Comparison of ENCODE assay signal across 16 cellular contexts in the genomic region with DNA sequence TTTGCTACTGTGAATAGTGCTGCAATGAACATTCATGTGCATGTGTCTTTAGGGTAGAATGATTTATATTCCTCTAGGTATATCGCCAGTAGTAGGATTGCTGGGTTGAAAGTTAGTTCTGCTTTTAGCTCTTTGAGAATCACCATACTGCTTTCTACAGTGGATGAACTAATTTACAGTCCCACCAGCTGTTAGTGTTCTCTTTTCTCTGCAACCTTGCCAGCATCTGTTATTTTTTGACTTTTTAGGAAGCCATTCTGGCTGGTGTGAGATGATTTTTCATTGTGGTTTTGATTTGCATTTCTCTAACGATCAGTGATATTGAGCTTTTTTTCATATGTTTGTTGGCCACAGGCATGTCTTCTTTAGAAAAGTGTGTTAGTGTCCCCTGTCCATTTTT. TPM values are rescaled to one million over a fixed set of nuclear protein-coding genes. Genes with fewer than 3 reads are reported as not detected.
DNase-seq lines count a peak whose midpoint lies in the region; ATAC-seq and TF ChIP-seq lines count a peak whose summit lies in the region.
"Had no signal": no experiment of that assay in that cellular context is flagged by ENCODE, and none has a peak within 500 bp of the region (broad histone marks: within the 10 kb centered on the region; RNA-seq: fewer than 3 reads in every experiment).

No MANE protein-coding gene starts in this region.

- intact Hi-C loops in sciatic nerve (cut with DNase I) (no loop called here), posterior vena cava (cut with DNase I) (no loop called here)

- H3K4me3 Mint-ChIP-seq in mesothelial cell of epicardium: no peak overlapping the region
- H3K4me3 Mint-ChIP-seq: activated CD8-positive, alpha-beta T cell treated with anti-CD3 and anti-CD28 coated beads, Interleukin-2, amount 10 ng/mL, durations not matched to agents 7 days and 5 days; activated naive CD8-positive, alpha-beta T cell treated with anti-CD3 and anti-CD28 coated beads, Interleukin-2, amount 50 U/mL, for 24 hours; T-helper 17 cell had no signal

- peaks cover 4% of the 10 kb centered on the region for H3K36me3 Mint-ChIP-seq in mesothelial cell of epicardium

- no peaks in the 10 kb centered on the region for H3K27me3 Mint-ChIP-seq in mesothelial cell of epicardium (ENCODE audit: low read depth)

- H3K9me3 Mint-ChIP-seq in mesothelial cell of epicardium: peaks cover 43% of the 10 kb centered on the region

- no peak overlapping the region for H3K27ac Mint-ChIP-seq in mesothelial cell of epicardium
- H3K27ac Mint-ChIP-seq: activated CD8-positive, alpha-beta T cell treated with anti-CD3 and anti-CD28 coated beads, Interleukin-2, amount 10 ng/mL, durations not matched to agents 7 days and 5 days; activated naive CD8-positive, alpha-beta T cell treated with anti-CD3 and anti-CD28 coated beads, Interleukin-2, amount 50 U/mL, for 24 hours; T-helper 17 cell had no signal

- peak; percentile 7 for DNase-seq in DMS 273 (lab: John Stamatoyannopoulos, UW; ENCODE audit: unreplicated experiment)
- DNase-seq in DMS 273 treated with DMSO at 0.1 percent for 48 hours (lab: John Stamatoyannopoulos, UW): no peak
- no peak for DNase-seq in 8988T
- DNase-seq in sciatic nerve (ENCODE audit: low spot score): no peak
- DNase-seq in posterior vena cava (ENCODE audit: low spot score): no peak
- DNase-seq in mesothelial cell of epicardium (ENCODE audit: low spot score in 2 of 2, unreplicated experiment in 2 of 2): no peak
- DNase-seq: activated CD8-positive, alpha-beta T cell treated with anti-CD3 and anti-CD28 coated beads, Interleukin-2, amount 10 ng/mL, durations not matched to agents 7 days and 5 days; activated naive CD8-positive, alpha-beta T cell treated with anti-CD3 and anti-CD28 coated beads, Interleukin-2, amount 50 U/mL, for 24 hours; DMS153; lower lobe of right lung; NCI-H146; T-helper 17 cell had no signal

- ATAC-seq in GM21825 (IDR thresholded peaks at IDR 0.05; ENCODE audit: unreplicated experiment) (peak; percentile 48), HG03196 (IDR thresholded peaks at IDR 0.05; ENCODE audit: unreplicated experiment) (peak; percentile 44), sciatic nerve (no peak)
- ATAC-seq: activated CD8-positive, alpha-beta T cell treated with anti-CD3 and anti-CD28 coated beads, Interleukin-2, amount 10 ng/mL, durations not matched to agents 7 days and 5 days; activated naive CD8-positive, alpha-beta T cell treated with anti-CD3 and anti-CD28 coated beads, Interleukin-2, amount 50 U/mL, for 24 hours; lower lobe of right lung; T-helper 17 cell had no signal

- TF ChIP-seq CTCF in mesothelial cell of epicardium (IDR thresholded peaks at IDR 0.05; ENCODE audit: unreplicated experiment): no peak

- H3K4me1 Mint-ChIP-seq in mesothelial cell of epicardium: no peaks in the 10 kb centered on the region
- H3K4me1 Mint-ChIP-seq: activated naive CD8-positive, alpha-beta T cell treated with anti-CD3 and anti-CD28 coated beads, Interleukin-2, amount 50 U/mL, for 24 hours; T-helper 17 cell had no signal

RNA-seq across cellular contexts. Expression of a gene that starts 40.0 kb away (rescaled TPM):
- total RNA-seq in sciatic nerve (0.58 TPM), posterior vena cava (not detected), mesothelial cell of epicardium (0.16 to 0.38 TPM (median 0.22 TPM) in 3 replicates)
- total RNA-seq: dermis microvascular lymphatic vessel endothelial cell, T-helper 17 cell, temporal lobe had no signal
